ENCODE assay signal across 8 cellular contexts in genomic region chr11:46846510-46846830, GRCh38. TPM values are rescaled to one million over a fixed set of nuclear protein-coding genes. Genes with fewer than 3 reads are reported as not detected.
DNase-seq lines count a peak whose midpoint lies in the region; ATAC-seq and TF ChIP-seq lines count a peak whose summit lies in the region.

No MANE protein-coding gene starts in this region.

- H3K27me3 ChIP-seq in CD8-positive, alpha-beta memory T cell (ENCODE audit: insufficient read depth, low read length, poor library complexity, severe bottlenecking), result no peaks in the 10 kb centered on the region
- no peaks in the 10 kb centered on the region for H3K27me3 ChIP-seq in liver (ENCODE audit: control insufficient read depth in 4 of 4, insufficient read depth in 4 of 4, low read length in 3 of 4)
- H3K27me3 ChIP-seq in uterus, result no peaks in the 10 kb centered on the region
- H3K27me3 ChIP-seq in body of pancreas, result no peaks in the 10 kb centered on the region

- H3K4me1 Mint-ChIP-seq in CD8-positive, alpha-beta memory T cell, result peaks cover 36 to 47% (median 46%) of the 10 kb centered on the region in 3 donors
- peaks cover 40% of the 10 kb centered on the region for H3K4me1 Mint-ChIP-seq in HFFc6 (ENCODE audit: low read depth)
- H3K4me1 Mint-ChIP-seq in activated T-helper 1 cell treated with anti-CD3 and anti-CD28 coated beads, Interleukin-12 subunit alpha, Interleukin-12 subunit beta, Interleukin-2, Interleukin-4 antibody, amounts not matched to agents 30 ng/mL and 10 ng/mL and 1 ng/mL, durations not matched to agents 14 hours and 24 hours and 36 hours (ENCODE audit: low read depth), result peaks cover 41% of the 10 kb centered on the region

- TF ChIP-seq RAD21 in liver (IDR thresholded peaks at IDR 0.05), result no peak

- H3K27ac ChIP-seq in CD8-positive, alpha-beta memory T cell (ENCODE audit: low read depth, low read length), result peak overlapping the region; percentile 76
- H3K27ac ChIP-seq in liver (ENCODE audit: low read depth in 1 of 2, low read length in 2 of 2), result no peak overlapping the region
- H3K27ac ChIP-seq in uterus, result peak overlapping the region; percentile 7 to 78
- H3K27ac ChIP-seq in body of pancreas, result no peak overlapping the region

- no peak for DNase-seq in CD8-positive, alpha-beta memory T cell
- DNase-seq in HFFc6, result no peak
- DNase-seq in activated T-helper 1 cell treated with anti-CD3 and anti-CD28 coated beads, Interleukin-12 subunit alpha, Interleukin-12 subunit beta, Interleukin-2, Interleukin-4 antibody, amounts not matched to agents 30 ng/mL and 10 ng/mL and 1 ng/mL, durations not matched to agents 14 hours and 24 hours and 36 hours (ENCODE audit: low spot score), result no peak
- DNase-seq in uterus, result no peak
- DNase-seq in globus pallidus (ENCODE audit: low spot score), result no peak
- DNase-seq in body of pancreas, result no peak

- peaks cover 0 to 14% (median 0%) of the 10 kb centered on the region in 3 donors for H3K36me3 Mint-ChIP-seq in CD8-positive, alpha-beta memory T cell
- H3K36me3 Mint-ChIP-seq in HFFc6 (ENCODE audit: low read depth), result peaks cover 17% of the 10 kb centered on the region
- peaks cover 13% of the 10 kb centered on the region for H3K36me3 Mint-ChIP-seq in activated T-helper 1 cell treated with anti-CD3 and anti-CD28 coated beads, Interleukin-12 subunit alpha, Interleukin-12 subunit beta, Interleukin-2, Interleukin-4 antibody, amounts not matched to agents 30 ng/mL and 10 ng/mL and 1 ng/mL, durations not matched to agents 14 hours and 24 hours and 36 hours (ENCODE audit: low read depth)

- TF ChIP-seq CTCF in HFFc6 (IDR thresholded peaks at IDR 0.05), result no peak
- no peak for TF ChIP-seq CTCF in liver (IDR thresholded peaks at IDR 0.05; ENCODE audit: low read depth, low read length, missing input control)
- no peak for TF ChIP-seq CTCF in uterus (IDR thresholded peaks at IDR 0.05)
- no peak for TF ChIP-seq CTCF in body of pancreas (IDR thresholded peaks at IDR 0.05)

- intact Hi-C loops in activated T-helper 1 cell treated with anti-CD3 and anti-CD28 coated beads, Interleukin-12 subunit alpha, Interleukin-12 subunit beta, Interleukin-2, Interleukin-4 antibody, amounts not matched to agents 30 ng/mL and 10 ng/mL and 1 ng/mL, durations not matched to agents 14 hours and 24 hours and 36 hours (cut with micrococcal nuclease), result loop anchor here (1.0 to 5.0 kb wide), 7 partner anchors 20 to 581 kb away; partner anchors contain the start of genes ARHGAP1, ATG13, CSTPP1 and DDB2
- intact Hi-C loops in uterus (cut with DNase I; ENCODE audit: low total_unique reads), result no loop called here
- intact Hi-C loops in body of pancreas (cut with DNase I), result no loop called here

- CTCF ChIA-PET in CD8-positive, alpha-beta memory T cell (lab: Charles Lee), result interaction anchor here (1.0 kb wide), 1 partner anchor 20 kb away, joined by 7 read pairs; no protein-coding TSS in a partner anchor

- H3K27ac Mint-ChIP-seq in CD8-positive, alpha-beta memory T cell, result peak overlapping the region in 6 of 8 donors; percentile 90 to 97 (median 94)
- peak overlapping the region; percentile 94 for H3K27ac Mint-ChIP-seq in HFFc6
- peak overlapping the region; percentile 98 for H3K27ac Mint-ChIP-seq in activated T-helper 1 cell treated with anti-CD3 and anti-CD28 coated beads, Interleukin-12 subunit alpha, Interleukin-12 subunit beta, Interleukin-2, Interleukin-4 antibody, amounts not matched to agents 30 ng/mL and 10 ng/mL and 1 ng/mL, durations not matched to agents 14 hours and 24 hours and 36 hours

- H3K9me3 ChIP-seq in CD8-positive, alpha-beta memory T cell (ENCODE audit: low read length), result no peaks in the 10 kb centered on the region
- H3K9me3 ChIP-seq in liver (ENCODE audit: control insufficient read depth in 4 of 4, low read length in 3 of 4) (peaks cover 0 to 3% (median 0%) of the 10 kb centered on the region in 4 donors), uterus (no peaks in the 10 kb centered on the region), body of pancreas (no peaks in the 10 kb centered on the region)

- ATAC-seq in HG03135 (IDR thresholded peaks at IDR 0.05; ENCODE audit: unreplicated experiment), result no peak
- no peak for ATAC-seq in body of pancreas

- WGBS in liver, result 11% methylated on average over 6 of the region's 6 CpGs
- 2% methylated on average over 6 of the region's 6 CpGs for WGBS in body of pancreas, 2 donors

- POLR2A ChIA-PET in CD8-positive, alpha-beta memory T cell (lab: Charles Lee), result interaction anchor here (0.6 kb wide), 1 partner anchor 339 kb away, joined by 3 read pairs; no protein-coding TSS in a partner anchor

- H3K36me3 ChIP-seq in CD8-positive, alpha-beta memory T cell (ENCODE audit: insufficient read depth, low read length), result no peaks in the 10 kb centered on the region
- H3K36me3 ChIP-seq in liver (ENCODE audit: control insufficient read depth in 4 of 4, insufficient read depth in 3 of 4, low read depth in 1 of 4, low read length in 3 of 4) (peaks cover 0 to under 1% (median 0%) of the 10 kb centered on the region in 4 donors), uterus (no peaks in the 10 kb centered on the region), body of pancreas (replicated peaks in 1 of 2; ENCODE audit: insufficient read depth in 1 of 2, low read depth in 2 of 2) (no peaks in the 10 kb centered on the region)

- H3K4me3 ChIP-seq in CD8-positive, alpha-beta memory T cell (ENCODE audit: low read length), result peak overlapping the region; percentile 69
- H3K4me3 ChIP-seq in liver (ENCODE audit: low read depth in 1 of 3, low read length in 3 of 3) (peak overlapping the region; percentile 77 to 89 (median 89)), uterus (peak overlapping the region; percentile 85 to 87), body of pancreas (peak overlapping the region in 1 of 2 donors; percentile 27)

- peak overlapping the region; percentile 19 to 57 for H3K9ac ChIP-seq in liver (ENCODE audit: low read depth in 1 of 2, low read length in 2 of 2)

- peaks cover 20% of the 10 kb centered on the region for H3K4me1 ChIP-seq in CD8-positive, alpha-beta memory T cell (ENCODE audit: insufficient read depth, low read length)
- H3K4me1 ChIP-seq in liver (ENCODE audit: control insufficient read depth in 4 of 4, insufficient read depth in 4 of 4, low read length in 3 of 4) (peaks cover 4 to 14% (median 9%) of the 10 kb centered on the region in 4 donors), uterus (no peaks in the 10 kb centered on the region), body of pancreas (peaks cover 16% of the 10 kb centered on the region)

- H3K9me3 Mint-ChIP-seq in CD8-positive, alpha-beta memory T cell, result no peaks in the 10 kb centered on the region
- H3K9me3 Mint-ChIP-seq in HFFc6, result no peaks in the 10 kb centered on the region
- no peaks in the 10 kb centered on the region for H3K9me3 Mint-ChIP-seq in activated T-helper 1 cell treated with anti-CD3 and anti-CD28 coated beads, Interleukin-12 subunit alpha, Interleukin-12 subunit beta, Interleukin-2, Interleukin-4 antibody, amounts not matched to agents 30 ng/mL and 10 ng/mL and 1 ng/mL, durations not matched to agents 14 hours and 24 hours and 36 hours

- peak overlapping the region; percentile 93 to 99 (median 97) for H3K4me3 Mint-ChIP-seq in CD8-positive, alpha-beta memory T cell
- H3K4me3 Mint-ChIP-seq in HFFc6, result peak overlapping the region; percentile 99
- peak overlapping the region; percentile 98 for H3K4me3 Mint-ChIP-seq in activated T-helper 1 cell treated with anti-CD3 and anti-CD28 coated beads, Interleukin-12 subunit alpha, Interleukin-12 subunit beta, Interleukin-2, Interleukin-4 antibody, amounts not matched to agents 30 ng/mL and 10 ng/mL and 1 ng/mL, durations not matched to agents 14 hours and 24 hours and 36 hours

- TF ChIP-seq POLR2A in uterus (IDR thresholded peaks at IDR 0.05) (no peak), body of pancreas (IDR thresholded peaks at IDR 0.05) (no peak)

- peaks cover 0 to 8% of the 10 kb centered on the region in 2 donors for H3K27me3 Mint-ChIP-seq in CD8-positive, alpha-beta memory T cell
- H3K27me3 Mint-ChIP-seq in HFFc6 (ENCODE audit: insufficient read depth), result peaks cover 3% of the 10 kb centered on the region
- peaks cover 4% of the 10 kb centered on the region for H3K27me3 Mint-ChIP-seq in activated T-helper 1 cell treated with anti-CD3 and anti-CD28 coated beads, Interleukin-12 subunit alpha, Interleukin-12 subunit beta, Interleukin-2, Interleukin-4 antibody, amounts not matched to agents 30 ng/mL and 10 ng/mL and 1 ng/mL, durations not matched to agents 14 hours and 24 hours and 36 hours (ENCODE audit: insufficient read depth)

TF ChIP-seq in liver, 16 proteins besides CTCF, POLR2A, EP300 and RAD21 (continues in another document):
- no peak for TF ChIP-seq REST (IDR thresholded peaks at IDR 0.05)

RNA-seq across cellular contexts. Expression of gene CKAP5, which starts 0.4 kb away (rescaled TPM):
- 100 to 1,000 TPM; 114 to 127 TPM for total RNA-seq in CD8-positive, alpha-beta memory T cell
- 14.2 TPM for polyA plus RNA-seq in CD8-positive, alpha-beta memory T cell
- 100 to 1,000 TPM in 5 of 6 experiments, 10 to 100 TPM in 1; 87.8 to 125 (median 116) TPM for total RNA-seq in HFFc6 (2021; fragmentation: NEBNext Ultra II Directional; extraction: Animal tissue kit (Norgen Biotek cat#: 25700))
- total RNA-seq in activated T-helper 1 cell treated with anti-CD3 and anti-CD28 coated beads, Interleukin-12 subunit alpha, Interleukin-12 subunit beta, Interleukin-2, Interleukin-4 antibody, amounts not matched to agents 30 ng/mL and 10 ng/mL and 1 ng/mL, durations not matched to agents 14 hours and 24 hours and 36 hours, result 121 TPM in 2 replicates
- total RNA-seq in liver, result 10 to 100 TPM; 17.9 to 70.4 TPM
- polyA plus RNA-seq in liver, result 10 to 100 TPM in 1 of 2 donors, 1 to 10 TPM in 1; 6.1 to 13.0 TPM
- total RNA-seq in uterus, result 10 to 100 TPM; 19.7 to 88.8 (median 44.2) TPM
- 10 to 100 TPM; 22.8 to 24.7 TPM for total RNA-seq in body of pancreas

Comparison
In these comparisons a context has a peak if more than half of its experiments do, and no peak if none do; other contexts are left out.
1. H3K27ac ChIP-seq: peak in CD8-positive, alpha-beta memory T cell (single experiment) and uterus (2 of 2); none in liver (0 of 2) and body of pancreas (0 of 4).
2. Peak in every context shown above with its lines, with median percentiles within 50 percentile points of each other: H3K27ac Mint-ChIP-seq and H3K4me3 Mint-ChIP-seq.